Comparison of ENCODE assay signal across 14 cellular contexts in the genomic region with DNA sequence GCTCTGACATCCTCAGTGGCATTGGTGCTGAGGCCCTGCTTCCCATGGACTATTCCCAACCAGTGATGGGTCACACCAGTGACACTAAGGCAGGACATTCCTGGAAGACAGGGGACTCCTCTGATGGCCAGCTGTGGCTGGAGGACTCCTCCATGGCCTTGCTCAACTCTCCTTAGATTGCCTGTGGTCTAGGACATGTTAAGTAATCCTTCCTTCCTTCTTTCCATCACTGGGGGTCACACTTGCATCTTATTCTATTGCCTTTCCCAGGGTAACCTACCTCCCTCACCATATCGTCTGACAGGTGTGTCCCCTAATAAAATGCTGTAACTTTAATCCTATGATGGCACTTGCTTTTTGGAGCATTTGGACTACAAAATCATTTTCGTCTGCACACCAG.
"Had no signal": no experiment of that assay in that cellular context is flagged by ENCODE, and none has a peak within 500 bp of the region (broad histone marks: within the 10 kb centered on the region; RNA-seq: fewer than 3 reads in every experiment).

No MANE protein-coding gene starts in this region.

- H3K27ac Mint-ChIP-seq: activated CD4-positive, alpha-beta T cell treated with anti-CD3 and anti-CD28 coated beads for 36 hours; activated CD8-positive, alpha-beta T cell treated with anti-CD3 and anti-CD28 coated beads for 36 hours; activated T-helper 1 cell treated with anti-CD3 and anti-CD28 coated beads, Interleukin-12 subunit alpha, Interleukin-12 subunit beta, Interleukin-2, Interleukin-4 antibody, amounts not matched to agents 30 ng/mL and 10 ng/mL and 1 ng/mL, durations not matched to agents 14 hours and 24 hours and 36 hours; naive thymus-derived CD4-positive, alpha-beta T cell had no signal

- H3K36me3 ChIP-seq: breast epithelium, right atrium auricular region, thyroid gland had no signal

- H3K27ac ChIP-seq: breast epithelium, right atrium auricular region, thyroid gland, VCaP had no signal

- H3K9me3 Mint-ChIP-seq: activated CD8-positive, alpha-beta T cell treated with anti-CD3 and anti-CD28 coated beads for 36 hours; activated T-helper 1 cell treated with anti-CD3 and anti-CD28 coated beads, Interleukin-12 subunit alpha, Interleukin-12 subunit beta, Interleukin-2, Interleukin-4 antibody, amounts not matched to agents 30 ng/mL and 10 ng/mL and 1 ng/mL, durations not matched to agents 14 hours and 24 hours and 36 hours had no signal

- H3K27me3 ChIP-seq: breast epithelium, right atrium auricular region, thyroid gland had no signal

- H3K4me3 ChIP-seq: breast epithelium, lung, right atrium auricular region, thyroid gland had no signal

- DNase-seq: activated CD4-positive, alpha-beta T cell treated with anti-CD3 and anti-CD28 coated beads for 36 hours; activated CD8-positive, alpha-beta T cell treated with anti-CD3 and anti-CD28 coated beads for 36 hours; activated naive CD4-positive, alpha-beta T cell; aorta; hypothalamus; naive thymus-derived CD4-positive, alpha-beta T cell; posterior cingulate gyrus; small intestine; thyroid gland had no signal

- H3K27me3 Mint-ChIP-seq: activated CD4-positive, alpha-beta T cell treated with anti-CD3 and anti-CD28 coated beads for 36 hours had no signal

- H3K4me1 ChIP-seq: breast epithelium, right atrium auricular region, thyroid gland had no signal

- FAIRE-seq: small intestine had no signal

- H3K9me3 ChIP-seq: breast epithelium, right atrium auricular region, thyroid gland had no signal

- H3K4me1 Mint-ChIP-seq: activated CD4-positive, alpha-beta T cell treated with anti-CD3 and anti-CD28 coated beads for 36 hours had no signal

- ATAC-seq: activated CD4-positive, alpha-beta T cell treated with anti-CD3 and anti-CD28 coated beads for 36 hours; activated CD8-positive, alpha-beta T cell treated with anti-CD3 and anti-CD28 coated beads for 36 hours; naive thymus-derived CD4-positive, alpha-beta T cell had no signal

- H3K4me3 Mint-ChIP-seq: activated CD4-positive, alpha-beta T cell treated with anti-CD3 and anti-CD28 coated beads for 36 hours; activated CD8-positive, alpha-beta T cell treated with anti-CD3 and anti-CD28 coated beads for 36 hours; activated T-helper 1 cell treated with anti-CD3 and anti-CD28 coated beads, Interleukin-12 subunit alpha, Interleukin-12 subunit beta, Interleukin-2, Interleukin-4 antibody, amounts not matched to agents 30 ng/mL and 10 ng/mL and 1 ng/mL, durations not matched to agents 14 hours and 24 hours and 36 hours; naive thymus-derived CD4-positive, alpha-beta T cell had no signal
